1 cellular context compared by ENCODE assay signal in the genomic region with DNA sequence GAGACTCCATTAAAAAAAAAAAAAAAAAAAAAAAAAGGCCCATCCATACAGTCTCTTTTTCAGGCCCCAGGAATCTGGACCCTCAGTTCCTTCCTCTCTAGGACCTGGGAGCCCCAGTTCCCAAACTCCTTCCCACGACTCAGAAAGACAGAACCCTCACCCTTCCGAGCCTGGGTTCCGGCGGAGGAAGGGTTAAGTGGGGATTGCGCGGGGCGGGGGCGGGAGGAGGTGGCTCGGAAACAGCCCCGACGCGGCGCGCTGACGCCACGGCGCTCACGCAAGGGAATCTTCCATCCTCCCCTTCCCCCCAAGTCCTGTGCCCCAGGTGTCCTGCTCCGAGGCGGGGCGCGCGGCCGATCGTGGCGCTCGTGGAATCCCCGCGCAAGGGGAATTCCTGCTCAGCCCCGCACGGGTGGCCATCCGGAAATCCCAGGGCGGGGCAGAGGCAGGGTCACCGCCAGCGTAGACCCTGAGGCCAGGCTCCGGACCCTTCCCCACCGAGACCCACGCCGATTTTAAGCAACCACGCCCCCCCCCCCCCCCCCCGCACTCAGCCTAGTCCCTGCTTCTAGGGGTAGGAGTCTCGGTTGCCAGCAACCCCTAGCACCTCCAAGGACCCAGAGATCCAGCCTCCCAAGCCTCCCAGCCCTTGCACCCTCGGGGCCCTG.
TF ChIP-seq lines count a peak whose summit lies in the region.

No MANE protein-coding gene starts in this region.

TF ChIP-seq in HEK293, 187 proteins besides CTCF, POLR2A, EP300 and RAD21 (continued from another document):
- TF ChIP-seq, protein P1, sequence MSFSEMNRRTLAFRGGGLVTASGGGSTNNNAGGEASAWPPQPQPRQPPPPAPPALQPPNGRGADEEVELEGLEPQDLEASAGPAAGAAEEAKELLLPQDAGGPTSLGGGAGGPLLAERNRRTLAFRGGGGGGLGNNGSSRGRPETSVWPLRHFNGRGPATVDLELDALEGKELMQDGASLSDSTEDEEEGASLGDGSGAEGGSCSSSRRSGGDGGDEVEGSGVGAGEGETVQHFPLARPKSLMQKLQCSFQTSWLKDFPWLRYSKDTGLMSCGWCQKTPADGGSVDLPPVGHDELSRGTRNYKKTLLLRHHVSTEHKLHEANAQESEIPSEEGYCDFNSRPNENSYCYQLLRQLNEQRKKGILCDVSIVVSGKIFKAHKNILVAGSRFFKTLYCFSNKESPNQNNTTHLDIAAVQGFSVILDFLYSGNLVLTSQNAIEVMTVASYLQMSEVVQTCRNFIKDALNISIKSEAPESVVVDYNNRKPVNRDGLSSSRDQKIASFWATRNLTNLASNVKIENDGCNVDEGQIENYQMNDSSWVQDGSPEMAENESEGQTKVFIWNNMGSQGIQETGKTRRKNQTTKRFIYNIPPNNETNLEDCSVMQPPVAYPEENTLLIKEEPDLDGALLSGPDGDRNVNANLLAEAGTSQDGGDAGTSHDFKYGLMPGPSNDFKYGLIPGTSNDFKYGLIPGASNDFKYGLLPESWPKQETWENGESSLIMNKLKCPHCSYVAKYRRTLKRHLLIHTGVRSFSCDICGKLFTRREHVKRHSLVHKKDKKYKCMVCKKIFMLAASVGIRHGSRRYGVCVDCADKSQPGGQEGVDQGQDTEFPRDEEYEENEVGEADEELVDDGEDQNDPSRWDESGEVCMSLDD (tag by site-specific recombination; IDR thresholded peaks at IDR 0.05), result peak; percentile 97
- TF ChIP-seq, protein P2, sequence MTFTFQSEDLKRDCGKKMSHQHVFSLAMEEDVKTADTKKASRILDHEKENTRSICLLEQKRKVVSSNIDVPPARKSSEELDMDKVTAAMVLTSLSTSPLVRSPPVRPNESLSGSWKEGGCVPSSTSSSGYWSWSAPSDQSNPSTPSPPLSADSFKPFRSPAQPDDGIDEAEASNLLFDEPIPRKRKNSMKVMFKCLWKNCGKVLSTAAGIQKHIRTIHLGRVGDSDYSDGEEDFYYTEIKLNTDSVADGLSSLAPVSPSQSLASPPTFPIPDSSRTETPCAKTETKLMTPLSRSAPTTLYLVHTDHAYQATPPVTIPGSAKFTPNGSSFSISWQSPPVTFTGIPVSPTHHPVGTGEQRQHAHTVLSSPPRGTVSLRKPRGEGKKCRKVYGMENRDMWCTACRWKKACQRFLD (tag by site-specific recombination; IDR thresholded peaks at IDR 0.05), result no peak
- TF ChIP-seq WT1 (tag by site-specific recombination; IDR thresholded peaks at IDR 0.05) (peak; percentile 73), ZBTB17 (tag by site-specific recombination; IDR thresholded peaks at IDR 0.05) (peak; percentile 94), ZNF404 (tag by site-specific recombination; IDR thresholded peaks at IDR 0.05) (no peak), ZNF530 (tag by site-specific recombination; IDR thresholded peaks at IDR 0.05; ENCODE audit: low read depth) (no peak), ZNF423 (tag by site-specific recombination; IDR thresholded peaks at IDR 0.05) (peak; percentile 22; the same call in 1 of the 2 replicates), ZNF366 (tag by site-specific recombination; conservative IDR thresholded peaks at IDR 0.05) (peak; percentile 32; the same call in 1 of the 2 replicates), ZNF521 (tag by site-specific recombination; IDR thresholded peaks at IDR 0.05) (no peak), ZNF184 (tag by site-specific recombination; IDR thresholded peaks at IDR 0.05) (no peak), ZBTB1 (tag by site-specific recombination; IDR thresholded peaks at IDR 0.05) (peak; percentile 90), ZNF302 (tag by site-specific recombination; IDR thresholded peaks at IDR 0.05; ENCODE audit: low read depth) (no peak), SETDB1 (IDR thresholded peaks at IDR 0.05; ENCODE audit: insufficient read length, low read length) (no peak), ZNF266 (tag by site-specific recombination; IDR thresholded peaks at IDR 0.05; ENCODE audit: low read depth) (no peak), ZNF214 (tag by site-specific recombination; IDR thresholded peaks at IDR 0.05; ENCODE audit: borderline replicate concordance) (no peak), ZNF561 (tag by site-specific recombination; IDR thresholded peaks at IDR 0.05; ENCODE audit: borderline replicate concordance) (0 out of 2 replicates have a peak, but pooled peaks have one; percentile 73), ZNF571 (tag by site-specific recombination; IDR thresholded peaks at IDR 0.05) (no peak), ZBTB20 (tag by site-specific recombination; IDR thresholded peaks at IDR 0.05) (peak; percentile 91), KLF16 (tag by site-specific recombination; IDR thresholded peaks at IDR 0.05) (peak; percentile 97), ZNF514 (tag by site-specific recombination; IDR thresholded peaks at IDR 0.05) (no peak), ZNF341 (tag by site-specific recombination; IDR thresholded peaks at IDR 0.05; ENCODE audit: low read depth) (peak; percentile 99), ZNF837 (tag by site-specific recombination; IDR thresholded peaks at IDR 0.05) (no peak), SP2 (tag by site-specific recombination; IDR thresholded peaks at IDR 0.05) (peak; percentile 94), BCL11B (tag by site-specific recombination; IDR thresholded peaks at IDR 0.05; ENCODE audit: low read depth) (0 out of 2 replicates have a peak, but pooled peaks have one; percentile 50), SP7 (tag by site-specific recombination; IDR thresholded peaks at IDR 0.05) (peak; percentile 90), ZNF529 (tag by site-specific recombination; IDR thresholded peaks at IDR 0.05; ENCODE audit: insufficient replicate concordance) (no peak), MZF1 (tag by site-specific recombination; IDR thresholded peaks at IDR 0.05; ENCODE audit: borderline replicate concordance) (peak; percentile 91), ZNF121 (tag by site-specific recombination; IDR thresholded peaks at IDR 0.05) (peak; percentile 56; the same call in 1 of the 2 replicates), ZNF623 (tag by site-specific recombination; IDR thresholded peaks at IDR 0.05) (no peak; the same call in 1 of the 2 replicates), KLF1 (tag by site-specific recombination; IDR thresholded peaks at IDR 0.05) (peak; percentile 84), KLF10 (tag by site-specific recombination; IDR thresholded peaks at IDR 0.05) (peak; percentile 88), ZNF202 (tag by site-specific recombination; IDR thresholded peaks at IDR 0.05; ENCODE audit: borderline replicate concordance) (no peak), ZNF624 (tag by site-specific recombination; IDR thresholded peaks at IDR 0.05) (no peak), ZNF221 (tag by site-specific recombination; IDR thresholded peaks at IDR 0.05; ENCODE audit: borderline replicate concordance) (no peak), ZNF670 (tag by site-specific recombination; IDR thresholded peaks at IDR 0.05; ENCODE audit: low read depth) (no peak), ZSCAN16 (tag by site-specific recombination; IDR thresholded peaks at IDR 0.05) (no peak), ZFHX2 (tag by site-specific recombination; conservative IDR thresholded peaks at IDR 0.05) (peak; percentile 97), IKZF3 (tag by site-specific recombination; IDR thresholded peaks at IDR 0.05) (peak; percentile 73)
- TF ChIP-seq, protein P3, sequence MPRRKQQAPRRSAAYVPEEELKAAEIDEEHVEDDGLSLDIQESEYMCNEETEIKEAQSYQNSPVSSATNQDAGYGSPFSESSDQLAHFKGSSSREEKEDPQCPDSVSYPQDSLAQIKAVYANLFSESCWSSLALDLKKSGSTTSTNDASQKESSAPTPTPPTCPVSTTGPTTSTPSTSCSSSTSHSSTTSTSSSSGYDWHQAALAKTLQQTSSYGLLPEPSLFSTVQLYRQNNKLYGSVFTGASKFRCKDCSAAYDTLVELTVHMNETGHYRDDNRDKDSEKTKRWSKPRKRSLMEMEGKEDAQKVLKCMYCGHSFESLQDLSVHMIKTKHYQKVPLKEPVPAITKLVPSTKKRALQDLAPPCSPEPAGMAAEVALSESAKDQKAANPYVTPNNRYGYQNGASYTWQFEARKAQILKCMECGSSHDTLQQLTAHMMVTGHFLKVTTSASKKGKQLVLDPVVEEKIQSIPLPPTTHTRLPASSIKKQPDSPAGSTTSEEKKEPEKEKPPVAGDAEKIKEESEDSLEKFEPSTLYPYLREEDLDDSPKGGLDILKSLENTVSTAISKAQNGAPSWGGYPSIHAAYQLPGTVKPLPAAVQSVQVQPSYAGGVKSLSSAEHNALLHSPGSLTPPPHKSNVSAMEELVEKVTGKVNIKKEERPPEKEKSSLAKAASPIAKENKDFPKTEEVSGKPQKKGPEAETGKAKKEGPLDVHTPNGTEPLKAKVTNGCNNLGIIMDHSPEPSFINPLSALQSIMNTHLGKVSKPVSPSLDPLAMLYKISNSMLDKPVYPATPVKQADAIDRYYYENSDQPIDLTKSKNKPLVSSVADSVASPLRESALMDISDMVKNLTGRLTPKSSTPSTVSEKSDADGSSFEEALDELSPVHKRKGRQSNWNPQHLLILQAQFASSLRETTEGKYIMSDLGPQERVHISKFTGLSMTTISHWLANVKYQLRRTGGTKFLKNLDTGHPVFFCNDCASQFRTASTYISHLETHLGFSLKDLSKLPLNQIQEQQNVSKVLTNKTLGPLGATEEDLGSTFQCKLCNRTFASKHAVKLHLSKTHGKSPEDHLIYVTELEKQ (tag by site-specific recombination; IDR thresholded peaks at IDR 0.05; ENCODE audit: borderline replicate concordance), result no peak
- TF ChIP-seq, protein P4, sequence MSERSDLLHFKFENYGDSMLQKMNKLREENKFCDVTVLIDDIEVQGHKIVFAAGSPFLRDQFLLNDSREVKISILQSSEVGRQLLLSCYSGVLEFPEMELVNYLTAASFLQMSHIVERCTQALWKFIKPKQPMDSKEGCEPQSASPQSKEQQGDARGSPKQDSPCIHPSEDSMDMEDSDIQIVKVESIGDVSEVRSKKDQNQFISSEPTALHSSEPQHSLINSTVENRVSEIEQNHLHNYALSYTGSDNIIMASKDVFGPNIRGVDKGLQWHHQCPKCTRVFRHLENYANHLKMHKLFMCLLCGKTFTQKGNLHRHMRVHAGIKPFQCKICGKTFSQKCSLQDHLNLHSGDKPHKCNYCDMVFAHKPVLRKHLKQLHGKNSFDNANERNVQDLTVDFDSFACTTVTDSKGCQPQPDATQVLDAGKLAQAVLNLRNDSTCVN (tag by site-specific recombination; optimal IDR thresholded peaks at IDR 0.05), result peak; percentile 97
- TF ChIP-seq, protein P5, sequence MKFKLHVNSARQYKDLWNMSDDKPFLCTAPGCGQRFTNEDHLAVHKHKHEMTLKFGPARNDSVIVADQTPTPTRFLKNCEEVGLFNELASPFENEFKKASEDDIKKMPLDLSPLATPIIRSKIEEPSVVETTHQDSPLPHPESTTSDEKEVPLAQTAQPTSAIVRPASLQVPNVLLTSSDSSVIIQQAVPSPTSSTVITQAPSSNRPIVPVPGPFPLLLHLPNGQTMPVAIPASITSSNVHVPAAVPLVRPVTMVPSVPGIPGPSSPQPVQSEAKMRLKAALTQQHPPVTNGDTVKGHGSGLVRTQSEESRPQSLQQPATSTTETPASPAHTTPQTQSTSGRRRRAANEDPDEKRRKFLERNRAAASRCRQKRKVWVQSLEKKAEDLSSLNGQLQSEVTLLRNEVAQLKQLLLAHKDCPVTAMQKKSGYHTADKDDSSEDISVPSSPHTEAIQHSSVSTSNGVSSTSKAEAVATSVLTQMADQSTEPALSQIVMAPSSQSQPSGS (tag by site-specific recombination; IDR thresholded peaks at IDR 0.05; ENCODE audit: low read depth), result peak; percentile 64
- TF ChIP-seq, protein P6, sequence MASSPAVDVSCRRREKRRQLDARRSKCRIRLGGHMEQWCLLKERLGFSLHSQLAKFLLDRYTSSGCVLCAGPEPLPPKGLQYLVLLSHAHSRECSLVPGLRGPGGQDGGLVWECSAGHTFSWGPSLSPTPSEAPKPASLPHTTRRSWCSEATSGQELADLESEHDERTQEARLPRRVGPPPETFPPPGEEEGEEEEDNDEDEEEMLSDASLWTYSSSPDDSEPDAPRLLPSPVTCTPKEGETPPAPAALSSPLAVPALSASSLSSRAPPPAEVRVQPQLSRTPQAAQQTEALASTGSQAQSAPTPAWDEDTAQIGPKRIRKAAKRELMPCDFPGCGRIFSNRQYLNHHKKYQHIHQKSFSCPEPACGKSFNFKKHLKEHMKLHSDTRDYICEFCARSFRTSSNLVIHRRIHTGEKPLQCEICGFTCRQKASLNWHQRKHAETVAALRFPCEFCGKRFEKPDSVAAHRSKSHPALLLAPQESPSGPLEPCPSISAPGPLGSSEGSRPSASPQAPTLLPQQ (tag by site-specific recombination; IDR thresholded peaks at IDR 0.05), result peak; percentile 86
- TF ChIP-seq, protein P7, sequence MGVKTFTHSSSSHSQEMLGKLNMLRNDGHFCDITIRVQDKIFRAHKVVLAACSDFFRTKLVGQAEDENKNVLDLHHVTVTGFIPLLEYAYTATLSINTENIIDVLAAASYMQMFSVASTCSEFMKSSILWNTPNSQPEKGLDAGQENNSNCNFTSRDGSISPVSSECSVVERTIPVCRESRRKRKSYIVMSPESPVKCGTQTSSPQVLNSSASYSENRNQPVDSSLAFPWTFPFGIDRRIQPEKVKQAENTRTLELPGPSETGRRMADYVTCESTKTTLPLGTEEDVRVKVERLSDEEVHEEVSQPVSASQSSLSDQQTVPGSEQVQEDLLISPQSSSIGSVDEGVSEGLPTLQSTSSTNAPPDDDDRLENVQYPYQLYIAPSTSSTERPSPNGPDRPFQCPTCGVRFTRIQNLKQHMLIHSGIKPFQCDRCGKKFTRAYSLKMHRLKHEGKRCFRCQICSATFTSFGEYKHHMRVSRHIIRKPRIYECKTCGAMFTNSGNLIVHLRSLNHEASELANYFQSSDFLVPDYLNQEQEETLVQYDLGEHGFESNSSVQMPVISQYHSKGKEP (tag by site-specific recombination; IDR thresholded peaks at IDR 0.05), result peak; percentile 50
- TF ChIP-seq, protein P8, sequence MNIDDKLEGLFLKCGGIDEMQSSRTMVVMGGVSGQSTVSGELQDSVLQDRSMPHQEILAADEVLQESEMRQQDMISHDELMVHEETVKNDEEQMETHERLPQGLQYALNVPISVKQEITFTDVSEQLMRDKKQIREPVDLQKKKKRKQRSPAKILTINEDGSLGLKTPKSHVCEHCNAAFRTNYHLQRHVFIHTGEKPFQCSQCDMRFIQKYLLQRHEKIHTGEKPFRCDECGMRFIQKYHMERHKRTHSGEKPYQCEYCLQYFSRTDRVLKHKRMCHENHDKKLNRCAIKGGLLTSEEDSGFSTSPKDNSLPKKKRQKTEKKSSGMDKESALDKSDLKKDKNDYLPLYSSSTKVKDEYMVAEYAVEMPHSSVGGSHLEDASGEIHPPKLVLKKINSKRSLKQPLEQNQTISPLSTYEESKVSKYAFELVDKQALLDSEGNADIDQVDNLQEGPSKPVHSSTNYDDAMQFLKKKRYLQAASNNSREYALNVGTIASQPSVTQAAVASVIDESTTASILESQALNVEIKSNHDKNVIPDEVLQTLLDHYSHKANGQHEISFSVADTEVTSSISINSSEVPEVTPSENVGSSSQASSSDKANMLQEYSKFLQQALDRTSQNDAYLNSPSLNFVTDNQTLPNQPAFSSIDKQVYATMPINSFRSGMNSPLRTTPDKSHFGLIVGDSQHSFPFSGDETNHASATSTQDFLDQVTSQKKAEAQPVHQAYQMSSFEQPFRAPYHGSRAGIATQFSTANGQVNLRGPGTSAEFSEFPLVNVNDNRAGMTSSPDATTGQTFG (tag by site-specific recombination; IDR thresholded peaks at IDR 0.05; ENCODE audit: borderline replicate concordance), result no peak
- TF ChIP-seq, protein P9, sequence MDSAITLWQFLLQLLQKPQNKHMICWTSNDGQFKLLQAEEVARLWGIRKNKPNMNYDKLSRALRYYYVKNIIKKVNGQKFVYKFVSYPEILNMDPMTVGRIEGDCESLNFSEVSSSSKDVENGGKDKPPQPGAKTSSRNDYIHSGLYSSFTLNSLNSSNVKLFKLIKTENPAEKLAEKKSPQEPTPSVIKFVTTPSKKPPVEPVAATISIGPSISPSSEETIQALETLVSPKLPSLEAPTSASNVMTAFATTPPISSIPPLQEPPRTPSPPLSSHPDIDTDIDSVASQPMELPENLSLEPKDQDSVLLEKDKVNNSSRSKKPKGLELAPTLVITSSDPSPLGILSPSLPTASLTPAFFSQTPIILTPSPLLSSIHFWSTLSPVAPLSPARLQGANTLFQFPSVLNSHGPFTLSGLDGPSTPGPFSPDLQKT (IDR thresholded peaks at IDR 0.05; ENCODE audit: borderline replicate concordance, low read depth, low read length), result no peak
